1 cellular context compared by ENCODE assay signal in the genomic region with DNA sequence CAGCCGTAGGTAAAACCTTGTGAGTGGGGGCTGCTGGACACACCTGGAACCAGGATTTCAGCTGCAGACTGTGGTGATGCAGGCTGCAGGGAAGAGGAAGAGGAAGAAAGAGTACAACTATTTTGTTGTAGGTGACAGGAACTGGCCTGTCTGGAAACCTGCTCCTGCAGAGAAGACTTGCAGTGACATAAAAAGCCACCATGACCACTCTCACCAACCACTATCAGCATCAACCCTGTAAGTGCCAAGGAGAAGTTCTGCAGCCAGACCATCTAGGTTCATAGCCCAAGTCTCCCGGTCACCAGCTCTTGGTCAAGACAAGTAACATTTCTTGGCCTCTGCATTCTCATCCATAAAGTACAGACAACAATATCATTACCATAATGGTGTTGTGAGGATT.
TF ChIP-seq lines count a peak whose summit lies in the region.

No MANE protein-coding gene starts in this region.

TF ChIP-seq in SK-N-SH, 30 proteins besides CTCF, POLR2A, EP300 and RAD21 (continued from another document):
- TF ChIP-seq MXI1 (IDR thresholded peaks at IDR 0.05; ENCODE audit: low read depth, low read length) = no peak
- TF ChIP-seq GABPA (IDR thresholded peaks at IDR 0.05; ENCODE audit: low read depth) = no peak
- no peak for TF ChIP-seq FOSL2 (IDR thresholded peaks at IDR 0.05; ENCODE audit: borderline replicate concordance, low read depth)
- no peak for TF ChIP-seq TAF1 (IDR thresholded peaks at IDR 0.05; ENCODE audit: borderline replicate concordance, low read depth, low read length)
- TF ChIP-seq, protein P1, sequence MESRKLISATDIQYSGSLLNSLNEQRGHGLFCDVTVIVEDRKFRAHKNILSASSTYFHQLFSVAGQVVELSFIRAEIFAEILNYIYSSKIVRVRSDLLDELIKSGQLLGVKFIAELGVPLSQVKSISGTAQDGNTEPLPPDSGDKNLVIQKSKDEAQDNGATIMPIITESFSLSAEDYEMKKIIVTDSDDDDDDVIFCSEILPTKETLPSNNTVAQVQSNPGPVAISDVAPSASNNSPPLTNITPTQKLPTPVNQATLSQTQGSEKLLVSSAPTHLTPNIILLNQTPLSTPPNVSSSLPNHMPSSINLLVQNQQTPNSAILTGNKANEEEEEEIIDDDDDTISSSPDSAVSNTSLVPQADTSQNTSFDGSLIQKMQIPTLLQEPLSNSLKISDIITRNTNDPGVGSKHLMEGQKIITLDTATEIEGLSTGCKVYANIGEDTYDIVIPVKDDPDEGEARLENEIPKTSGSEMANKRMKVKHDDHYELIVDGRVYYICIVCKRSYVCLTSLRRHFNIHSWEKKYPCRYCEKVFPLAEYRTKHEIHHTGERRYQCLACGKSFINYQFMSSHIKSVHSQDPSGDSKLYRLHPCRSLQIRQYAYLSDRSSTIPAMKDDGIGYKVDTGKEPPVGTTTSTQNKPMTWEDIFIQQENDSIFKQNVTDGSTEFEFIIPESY (IDR thresholded peaks at IDR 0.05; ENCODE audit: borderline replicate concordance, low read depth) = no peak
- no peak for TF ChIP-seq RXRA (IDR thresholded peaks at IDR 0.05; ENCODE audit: borderline replicate concordance, low read depth)
- TF ChIP-seq SIN3A (IDR thresholded peaks at IDR 0.05; ENCODE audit: borderline replicate concordance, low read depth, low read length) = no peak
- no peak for TF ChIP-seq SMC3 (IDR thresholded peaks at IDR 0.05; ENCODE audit: low read depth, low read length)
- no peak for TF ChIP-seq TCF12 (IDR thresholded peaks at IDR 0.05)
- TF ChIP-seq, protein P2, sequence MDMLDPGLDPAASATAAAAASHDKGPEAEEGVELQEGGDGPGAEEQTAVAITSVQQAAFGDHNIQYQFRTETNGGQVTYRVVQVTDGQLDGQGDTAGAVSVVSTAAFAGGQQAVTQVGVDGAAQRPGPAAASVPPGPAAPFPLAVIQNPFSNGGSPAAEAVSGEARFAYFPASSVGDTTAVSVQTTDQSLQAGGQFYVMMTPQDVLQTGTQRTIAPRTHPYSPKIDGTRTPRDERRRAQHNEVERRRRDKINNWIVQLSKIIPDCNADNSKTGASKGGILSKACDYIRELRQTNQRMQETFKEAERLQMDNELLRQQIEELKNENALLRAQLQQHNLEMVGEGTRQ (IDR thresholded peaks at IDR 0.05; ENCODE audit: borderline replicate concordance, low read depth, low read length) = no peak
- no peak for TF ChIP-seq MEF2A (IDR thresholded peaks at IDR 0.05; ENCODE audit: borderline replicate concordance, low read depth)
- no peak for TF ChIP-seq CHD2 (IDR thresholded peaks at IDR 0.05; ENCODE audit: low read length, partially characterized antibody)
- no peak for TF ChIP-seq TEAD4 (IDR thresholded peaks at IDR 0.05; ENCODE audit: borderline replicate concordance, insufficient read depth)
- TF ChIP-seq, protein P3, sequence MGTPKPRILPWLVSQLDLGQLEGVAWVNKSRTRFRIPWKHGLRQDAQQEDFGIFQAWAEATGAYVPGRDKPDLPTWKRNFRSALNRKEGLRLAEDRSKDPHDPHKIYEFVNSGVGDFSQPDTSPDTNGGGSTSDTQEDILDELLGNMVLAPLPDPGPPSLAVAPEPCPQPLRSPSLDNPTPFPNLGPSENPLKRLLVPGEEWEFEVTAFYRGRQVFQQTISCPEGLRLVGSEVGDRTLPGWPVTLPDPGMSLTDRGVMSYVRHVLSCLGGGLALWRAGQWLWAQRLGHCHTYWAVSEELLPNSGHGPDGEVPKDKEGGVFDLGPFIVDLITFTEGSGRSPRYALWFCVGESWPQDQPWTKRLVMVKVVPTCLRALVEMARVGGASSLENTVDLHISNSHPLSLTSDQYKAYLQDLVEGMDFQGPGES (IDR thresholded peaks at IDR 0.05; ENCODE audit: low read depth, low read length) = no peak
TF ChIP-seq in SK-N-SH: peak in this region for 0.
